ENCODE assay signal across 28 cellular contexts in genomic region chr6:91562955-91563354, GRCh38.
"Had no signal": no experiment of that assay in that cellular context is flagged by ENCODE, and none has a peak within 500 bp of the region (broad histone marks: within the 10 kb centered on the region; RNA-seq: fewer than 3 reads in every experiment).

No MANE protein-coding gene starts in this region.

- DNase-seq: cerebellar nuclear complex; dorsolateral prefrontal cortex; effector CD8-positive, alpha-beta T cell; foreskin fibroblast; glutamatergic neuron; immature natural killer cell; kidney; left cardiac atrium; left ventricle myocardium inferior; mesenchymal stem cell; midbrain; naive thymus-derived CD4-positive, alpha-beta T cell; nephron progenitor cell; posterior cingulate gyrus; sigmoid colon; small intestine; stimulated activated CD4-positive, alpha-beta T cell treated with anti-CD3 and anti-CD28 coated beads, Interleukin-2, amount 100 ng/mL, for 48 hours; stimulated activated naive CD8-positive, alpha-beta T cell treated with anti-CD3 and anti-CD28 coated beads, Interleukin-15, Interleukin-2, amounts not matched to agents 100 U/mL and 50 U/mL, for 24 hours; thyroid gland had no signal

- H3K4me1 ChIP-seq: esophagus muscularis mucosa, gastroesophageal sphincter, left ventricle myocardium inferior, right atrium auricular region, sigmoid colon, suprapubic skin, thyroid gland had no signal

- H3K27ac ChIP-seq: coronary artery, dorsolateral prefrontal cortex, epithelial cell of prostate, esophagus muscularis mucosa, gastroesophageal sphincter, left ventricle myocardium inferior, right atrium auricular region, sigmoid colon, suprapubic skin, thyroid gland had no signal

- FAIRE-seq: kidney, small intestine, urothelium cell line had no signal

- H3K36me3 Mint-ChIP-seq: naive thymus-derived CD4-positive, alpha-beta T cell; type B pancreatic cell had no signal

- H3K4me3 Mint-ChIP-seq: immature natural killer cell; naive thymus-derived CD4-positive, alpha-beta T cell; nephron progenitor cell; type B pancreatic cell had no signal

- H3K27me3 ChIP-seq: dorsolateral prefrontal cortex, esophagus muscularis mucosa, gastroesophageal sphincter, right atrium auricular region, sigmoid colon, suprapubic skin, thyroid gland had no signal

- H3K27me3 Mint-ChIP-seq: naive thymus-derived CD4-positive, alpha-beta T cell; type B pancreatic cell had no signal

- H3K36me3 ChIP-seq: esophagus muscularis mucosa, gastroesophageal sphincter, left ventricle myocardium inferior, right atrium auricular region, sigmoid colon, suprapubic skin, thyroid gland had no signal

- H3K9me3 ChIP-seq: suprapubic skin, thyroid gland had no signal

- H3K4me1 Mint-ChIP-seq: immature natural killer cell; naive thymus-derived CD4-positive, alpha-beta T cell; nephron progenitor cell had no signal

- H3K4me3 ChIP-seq: coronary artery, dorsolateral prefrontal cortex, esophagus muscularis mucosa, gastroesophageal sphincter, left ventricle myocardium inferior, lung, right atrium auricular region, sigmoid colon, suprapubic skin, thyroid gland had no signal

- ATAC-seq: gastroesophageal sphincter; left cardiac atrium; naive thymus-derived CD4-positive, alpha-beta T cell; stimulated activated naive CD8-positive, alpha-beta T cell treated with anti-CD3 and anti-CD28 coated beads, Interleukin-15, Interleukin-2, amounts not matched to agents 100 U/mL and 50 U/mL, for 24 hours had no signal

- H3K27ac Mint-ChIP-seq: immature natural killer cell; naive thymus-derived CD4-positive, alpha-beta T cell; nephron progenitor cell; type B pancreatic cell had no signal
